Comparison of ENCODE assay signal across 31 cellular contexts in genomic region chr14:79197516-79197915, GRCh38.
"Had no signal": no experiment of that assay in that cellular context is flagged by ENCODE, and none has a peak within 500 bp of the region (broad histone marks: within the 10 kb centered on the region; RNA-seq: fewer than 3 reads in every experiment).

No MANE protein-coding gene starts in this region.

- H3K27ac Mint-ChIP-seq: activated CD4-positive, alpha-beta memory T cell treated with anti-CD3 and anti-CD28 coated beads, Interleukin-2, amount 10 ng/mL, durations not matched to agents 7 days and 5 days; activated CD4-positive, alpha-beta T cell treated with anti-CD3 and anti-CD28 coated beads, Interleukin-2, amount 10 ng/mL, durations not matched to agents 7 days and 5 days; activated naive CD4-positive, alpha-beta T cell treated with anti-CD3 and anti-CD28 coated beads, Interleukin-2, amount 10 ng/mL, durations not matched to agents 7 days and 5 days; activated naive CD4-positive, alpha-beta T cell treated with anti-CD3 and anti-CD28 coated beads, Interleukin-2, amount 50 U/mL, for 72 hours; activated naive CD8-positive, alpha-beta T cell treated with anti-CD3 and anti-CD28 coated beads, Interleukin-2, amount 10 ng/mL, durations not matched to agents 7 days and 5 days; activated T-cell treated with anti-CD3 and anti-CD28 coated beads, Interleukin-2, amount 50 U/mL, for 24 hours; activated T-cell treated with anti-CD3 and anti-CD28 coated beads, Interleukin-2, amount 50 U/mL, for 72 hours; effector memory CD8-positive, alpha-beta T cell; WTC11 had no signal

- H3K9me3 Mint-ChIP-seq: activated naive CD4-positive, alpha-beta T cell treated with anti-CD3 and anti-CD28 coated beads, Interleukin-2, amount 10 ng/mL, durations not matched to agents 7 days and 5 days had no signal

- H3K36me3 ChIP-seq: ascending aorta, esophagus muscularis mucosa, gastroesophageal sphincter had no signal

- H3K4me3 ChIP-seq: ascending aorta, body of pancreas, esophagus muscularis mucosa, gastroesophageal sphincter had no signal

- H3K9me3 ChIP-seq: ascending aorta, body of pancreas, esophagus muscularis mucosa, gastroesophageal sphincter had no signal

- H3K27me3 Mint-ChIP-seq: activated CD4-positive, alpha-beta memory T cell treated with anti-CD3 and anti-CD28 coated beads, Interleukin-2, amount 10 ng/mL, durations not matched to agents 7 days and 5 days; activated CD4-positive, alpha-beta T cell treated with anti-CD3 and anti-CD28 coated beads, Interleukin-2, amount 10 ng/mL, durations not matched to agents 7 days and 5 days; activated naive CD4-positive, alpha-beta T cell treated with anti-CD3 and anti-CD28 coated beads, Interleukin-2, amount 10 ng/mL, durations not matched to agents 7 days and 5 days; activated naive CD8-positive, alpha-beta T cell treated with anti-CD3 and anti-CD28 coated beads, Interleukin-2, amount 10 ng/mL, durations not matched to agents 7 days and 5 days; activated T-cell treated with anti-CD3 and anti-CD28 coated beads, Interleukin-2, amount 50 U/mL, for 24 hours; effector memory CD8-positive, alpha-beta T cell had no signal

- H3K4me1 ChIP-seq: ascending aorta, foreskin keratinocyte had no signal

- H3K27me3 ChIP-seq: ascending aorta, body of pancreas, esophagus muscularis mucosa, foreskin keratinocyte, gastroesophageal sphincter had no signal

- H3K4me1 Mint-ChIP-seq: activated CD4-positive, alpha-beta memory T cell treated with anti-CD3 and anti-CD28 coated beads, Interleukin-2, amount 10 ng/mL, durations not matched to agents 7 days and 5 days; activated CD4-positive, alpha-beta T cell treated with anti-CD3 and anti-CD28 coated beads, Interleukin-2, amount 10 ng/mL, durations not matched to agents 7 days and 5 days; activated naive CD4-positive, alpha-beta T cell treated with anti-CD3 and anti-CD28 coated beads, Interleukin-2, amount 10 ng/mL, durations not matched to agents 7 days and 5 days; activated naive CD8-positive, alpha-beta T cell treated with anti-CD3 and anti-CD28 coated beads, Interleukin-2, amount 10 ng/mL, durations not matched to agents 7 days and 5 days; WTC11 had no signal

- ATAC-seq: activated naive CD4-positive, alpha-beta T cell treated with anti-CD3 and anti-CD28 coated beads, Interleukin-2, amount 50 U/mL, for 72 hours; activated T-cell treated with anti-CD3 and anti-CD28 coated beads, Interleukin-2, amount 50 U/mL, for 72 hours; body of pancreas; effector memory CD8-positive, alpha-beta T cell; foreskin keratinocyte; gastroesophageal sphincter; WTC11 had no signal

- H3K4me3 Mint-ChIP-seq: activated CD4-positive, alpha-beta memory T cell treated with anti-CD3 and anti-CD28 coated beads, Interleukin-2, amount 10 ng/mL, durations not matched to agents 7 days and 5 days; activated CD4-positive, alpha-beta T cell treated with anti-CD3 and anti-CD28 coated beads, Interleukin-2, amount 10 ng/mL, durations not matched to agents 7 days and 5 days; activated naive CD4-positive, alpha-beta T cell treated with anti-CD3 and anti-CD28 coated beads, Interleukin-2, amount 10 ng/mL, durations not matched to agents 7 days and 5 days; activated naive CD8-positive, alpha-beta T cell treated with anti-CD3 and anti-CD28 coated beads, Interleukin-2, amount 10 ng/mL, durations not matched to agents 7 days and 5 days; activated T-cell treated with anti-CD3 and anti-CD28 coated beads, Interleukin-2, amount 50 U/mL, for 24 hours; activated T-cell treated with anti-CD3 and anti-CD28 coated beads, Interleukin-2, amount 50 U/mL, for 72 hours; effector memory CD8-positive, alpha-beta T cell; WTC11 had no signal

- H3K36me3 Mint-ChIP-seq: activated naive CD4-positive, alpha-beta T cell treated with anti-CD3 and anti-CD28 coated beads, Interleukin-2, amount 10 ng/mL, durations not matched to agents 7 days and 5 days; activated naive CD8-positive, alpha-beta T cell treated with anti-CD3 and anti-CD28 coated beads, Interleukin-2, amount 10 ng/mL, durations not matched to agents 7 days and 5 days had no signal

- H3K27ac ChIP-seq: ascending aorta, body of pancreas, esophagus muscularis mucosa, foreskin keratinocyte, gastroesophageal sphincter, VCaP had no signal

- DNase-seq: activated CD4-positive, alpha-beta memory T cell treated with anti-CD3 and anti-CD28 coated beads, Interleukin-2, amount 10 ng/mL, durations not matched to agents 7 days and 5 days; activated CD4-positive, alpha-beta T cell treated with anti-CD3 and anti-CD28 coated beads for 1 hour; activated CD4-positive, alpha-beta T cell treated with anti-CD3 and anti-CD28 coated beads for 4 hours; activated CD4-positive, alpha-beta T cell treated with anti-CD3 and anti-CD28 coated beads, Interleukin-2, amount 10 ng/mL, durations not matched to agents 7 days and 5 days; activated CD4-positive, alpha-beta T cell treated with anti-CD3 and anti-CD28 coated beads, Interleukin-2, amount 50 U/mL, for 4 hours; activated CD8-positive, alpha-beta memory T cell treated with anti-CD3 and anti-CD28 coated beads, Interleukin-2, amount 50 U/mL, for 48 hours; activated gamma-delta T cell; activated naive CD4-positive, alpha-beta T cell; activated naive CD4-positive, alpha-beta T cell treated with anti-CD3 and anti-CD28 coated beads, Interleukin-2, amount 10 ng/mL, durations not matched to agents 7 days and 5 days; activated naive CD8-positive, alpha-beta T cell treated with anti-CD3 and anti-CD28 coated beads, Interleukin-2, amount 10 ng/mL, durations not matched to agents 7 days and 5 days; activated T-cell treated with anti-CD3 and anti-CD28 coated beads for 4 hours; activated T-cell treated with anti-CD3 and anti-CD28 coated beads, Interleukin-2, amount 50 U/mL, for 24 hours; activated T-cell treated with anti-CD3 and anti-CD28 coated beads, Interleukin-2, amount 50 U/mL, for 72 hours; body of pancreas; caudate nucleus; cortex of kidney; dermis blood vessel endothelial cell; effector CD4-positive, alpha-beta T cell; effector memory CD8-positive, alpha-beta T cell; erythroblast; foreskin keratinocyte; head of caudate nucleus; hippocampal formation; T-helper 2 cell had no signal

- FAIRE-seq: colon had no signal
